In genomic region chrX:41350150-41350975, GRCh38 we compare ENCODE assay signal across 10 cellular contexts. TPM values are rescaled to one million over a fixed set of nuclear protein-coding genes. Genes with fewer than 3 reads are reported as not detected.
A peak's percentile ranks its signal among the peaks of the same experiment; 100 is the strongest.
DNase-seq lines count a peak whose midpoint lies in the region; TF ChIP-seq lines count a peak whose summit lies in the region.
"Had no signal": no experiment of that assay in that cellular context is flagged by ENCODE, and none has a peak within 500 bp of the region (broad histone marks: within the 10 kb centered on the region; RNA-seq: fewer than 3 reads in every experiment).

No MANE protein-coding gene starts in this region.

- peaks cover 0 to 9% (median 0%) of the 10 kb centered on the region in 3 donors for H3K27me3 Mint-ChIP-seq in CD14-positive monocyte (ENCODE audit: low read depth in 3 of 3)
- no peaks in the 10 kb centered on the region for H3K27me3 Mint-ChIP-seq in activated CD4-positive, alpha-beta memory T cell treated with anti-CD3 and anti-CD28 coated beads, Interleukin-2, amount 10 ng/mL, durations not matched to agents 7 days and 5 days
- H3K27me3 Mint-ChIP-seq: activated CD4-positive, alpha-beta T cell treated with anti-CD3 and anti-CD28 coated beads, Interleukin-2, amount 10 ng/mL, durations not matched to agents 7 days and 5 days had no signal

- no peak overlapping the region for H3K4me3 ChIP-seq in BE2C (ENCODE audit: low read depth, low read length)

- POLR2A ChIA-PET in activated CD4-positive, alpha-beta memory T cell treated with anti-CD3 and anti-CD28 coated beads, Interleukin-2, amount 10 ng/mL, durations not matched to agents 7 days and 5 days (lab: Charles Lee): interaction anchor here (1.5 kb wide), 1 partner anchor 13 kb away, joined by 5 read pairs; no protein-coding TSS in a partner anchor

- H3K36me3 Mint-ChIP-seq in CD14-positive monocyte: peaks cover 41 to 54% of the 10 kb centered on the region in 2 donors
- peaks cover 60% of the 10 kb centered on the region for H3K36me3 Mint-ChIP-seq in activated CD4-positive, alpha-beta memory T cell treated with anti-CD3 and anti-CD28 coated beads, Interleukin-2, amount 10 ng/mL, durations not matched to agents 7 days and 5 days (ENCODE audit: low read depth)

- peaks cover 27% of the 10 kb centered on the region for H3K4me1 Mint-ChIP-seq in CD14-positive monocyte
- peaks cover 38% of the 10 kb centered on the region for H3K4me1 Mint-ChIP-seq in activated CD4-positive, alpha-beta memory T cell treated with anti-CD3 and anti-CD28 coated beads, Interleukin-2, amount 10 ng/mL, durations not matched to agents 7 days and 5 days

- H3K4me3 Mint-ChIP-seq in CD14-positive monocyte: no peak overlapping the region
- H3K4me3 Mint-ChIP-seq in activated CD4-positive, alpha-beta memory T cell treated with anti-CD3 and anti-CD28 coated beads, Interleukin-2, amount 10 ng/mL, durations not matched to agents 7 days and 5 days: no peak overlapping the region
- H3K4me3 Mint-ChIP-seq: activated CD4-positive, alpha-beta T cell treated with anti-CD3 and anti-CD28 coated beads, Interleukin-2, amount 10 ng/mL, durations not matched to agents 7 days and 5 days had no signal

- H3K27me3 ChIP-seq in BE2C: no peaks in the 10 kb centered on the region

- peak overlapping the region in 5 of 7 donors; percentile 16 to 63 (median 35) for H3K27ac Mint-ChIP-seq in CD14-positive monocyte
- H3K27ac Mint-ChIP-seq in activated CD4-positive, alpha-beta memory T cell treated with anti-CD3 and anti-CD28 coated beads, Interleukin-2, amount 10 ng/mL, durations not matched to agents 7 days and 5 days: peak overlapping the region; percentile 30
- H3K27ac Mint-ChIP-seq: activated CD4-positive, alpha-beta T cell treated with anti-CD3 and anti-CD28 coated beads, Interleukin-2, amount 10 ng/mL, durations not matched to agents 7 days and 5 days had no signal

- CTCF ChIA-PET in activated CD4-positive, alpha-beta memory T cell treated with anti-CD3 and anti-CD28 coated beads, Interleukin-2, amount 10 ng/mL, durations not matched to agents 7 days and 5 days (lab: Charles Lee): no interaction called here

- H3K9me3 Mint-ChIP-seq in CD14-positive monocyte: no peaks in the 10 kb centered on the region
- no peaks in the 10 kb centered on the region for H3K9me3 Mint-ChIP-seq in activated CD4-positive, alpha-beta memory T cell treated with anti-CD3 and anti-CD28 coated beads, Interleukin-2, amount 10 ng/mL, durations not matched to agents 7 days and 5 days
- H3K9me3 Mint-ChIP-seq: activated CD4-positive, alpha-beta T cell treated with anti-CD3 and anti-CD28 coated beads, Interleukin-2, amount 10 ng/mL, durations not matched to agents 7 days and 5 days had no signal

- peaks cover 41% of the 10 kb centered on the region for H3K36me3 ChIP-seq in BE2C

- H3K9me3 ChIP-seq in BE2C: no peaks in the 10 kb centered on the region

- H3K4me1 ChIP-seq in BE2C: no peaks in the 10 kb centered on the region

- intact Hi-C loops in CD14-positive monocyte (cut with micrococcal nuclease): no loop called here

- DNase-seq in CD14-positive monocyte (ENCODE audit: low spot score) (no peak), GM03348 (ENCODE audit: low spot score) (peak; percentile 16), iris pigment epithelial cell (ENCODE audit: low read depth) (peak; percentile 39), C1 segment of cervical spinal cord (lab: John Stamatoyannopoulos, UW) (no peak), Kasumi-1 (lab: John Stamatoyannopoulos, UW) (no peak), BE2C (no peak)
- DNase-seq in activated CD4-positive, alpha-beta memory T cell treated with anti-CD3 and anti-CD28 coated beads, Interleukin-2, amount 10 ng/mL, durations not matched to agents 7 days and 5 days: no peak
- DNase-seq in effector CD4-positive, alpha-beta T cell: no peak
- DNase-seq: activated CD4-positive, alpha-beta T cell treated with anti-CD3 and anti-CD28 coated beads, Interleukin-2, amount 10 ng/mL, durations not matched to agents 7 days and 5 days; NCI-H1048 had no signal

- no peak for TF ChIP-seq CTCF in CD14-positive monocyte (IDR thresholded peaks at IDR 0.05)
- no peak for TF ChIP-seq CTCF in BE2C (IDR thresholded peaks at IDR 0.05; ENCODE audit: low read depth, low read length)

RNA-seq across cellular contexts. Expression of gene DDX3X, which starts 16.4 kb away (rescaled TPM):
- 100 to 1,000 TPM; 200 to 280 TPM for polyA plus RNA-seq in CD14-positive monocyte
- 100 to 1,000 TPM; 224 to 225 TPM for total RNA-seq in activated CD4-positive, alpha-beta memory T cell treated with anti-CD3 and anti-CD28 coated beads, Interleukin-2, amount 10 ng/mL, durations not matched to agents 7 days and 5 days
- polyA plus RNA-seq in BE2C (2012; ENCODE audit: insufficient read depth, insufficient read length, low read depth): 73.2 TPM

Comparison
In these comparisons a context has a peak if more than half of its experiments do, and no peak if none do; other contexts are left out.
1. DNase-seq: peak in GM03348 (single experiment) and iris pigment epithelial cell (single experiment); none in CD14-positive monocyte (single experiment), activated CD4-positive, alpha-beta memory T cell treated with anti-CD3 and anti-CD28 coated beads, Interleukin-2, amount 10 ng/mL, durations not matched to agents 7 days and 5 days (single experiment), effector CD4-positive, alpha-beta T cell (single experiment), C1 segment of cervical spinal cord (0 of 14), Kasumi-1 (0 of 2) and BE2C (single experiment).